23 cellular contexts compared by ENCODE assay signal in genomic region chrX:57587062-57587461, GRCh38. TPM values are rescaled to one million over a fixed set of nuclear protein-coding genes. Genes with fewer than 3 reads are reported as not detected.
DNase-seq lines count a peak whose midpoint lies in the region; ATAC-seq, FAIRE-seq and TF ChIP-seq lines count a peak whose summit lies in the region.
"Had no signal": no experiment of that assay in that cellular context is flagged by ENCODE, and none has a peak within 500 bp of the region (broad histone marks: within the 10 kb centered on the region; RNA-seq: fewer than 3 reads in every experiment).

No MANE protein-coding gene starts in this region.

- no peaks in the 10 kb centered on the region for H4K20me1 ChIP-seq in DND-41 (ENCODE audit: insufficient read depth, low read length)
- H4K20me1 ChIP-seq in astrocyte (ENCODE audit: insufficient read depth, low read length), result no peaks in the 10 kb centered on the region
- H4K20me1 ChIP-seq: BLaER1 treated with 17β-estradiol and CSF1 and Interleukin-3, amounts not matched to agents 10 nM and 100 nM had no signal

- no peak overlapping the region for H3K27ac Mint-ChIP-seq in astrocyte (ENCODE audit: unreplicated experiment)
- H3K27ac Mint-ChIP-seq in activated CD8-positive, alpha-beta T cell treated with anti-CD3 and anti-CD28 coated beads, Interleukin-2, amount 10 ng/mL, durations not matched to agents 7 days and 5 days, result no peak overlapping the region
- H3K27ac Mint-ChIP-seq: CD4-positive, alpha-beta T cell had no signal

- FAIRE-seq in astrocyte (lab: Jason Lieb, UNC), result peak; percentile 41
- FAIRE-seq: D721Med had no signal

- H2AFZ ChIP-seq in DND-41 (ENCODE audit: low read depth, low read length) (0 out of 2 replicates have a peak overlapping the region, but pooled peaks have one; percentile 45), astrocyte (ENCODE audit: low read depth, low read length) (no peak overlapping the region)
- H2AFZ ChIP-seq: GM23248 had no signal

- H3K27me3 ChIP-seq in DND-41 (ENCODE audit: insufficient read depth, low read length, poor library complexity), result no peaks in the 10 kb centered on the region
- no peaks in the 10 kb centered on the region for H3K27me3 ChIP-seq in astrocyte (ENCODE audit: insufficient read depth, low read length)
- H3K27me3 ChIP-seq: BE2C had no signal

- DNase-seq in DND-41 (peak; percentile 36), astrocyte (ENCODE audit: low read depth) (no peak), pons (ENCODE audit: low spot score) (peak; percentile 6), KBM-7 (no peak)
- peak; percentile 27 for DNase-seq in Jurkat, Clone E6-1 (ENCODE audit: low read depth, low spot score)
- DNase-seq in activated CD8-positive, alpha-beta memory T cell treated with anti-CD3 and anti-CD28 coated beads, Interleukin-2, amount 50 U/mL, for 4 hours, result no peak
- DNase-seq in activated CD8-positive, alpha-beta T cell treated with anti-CD3 and anti-CD28 coated beads, Interleukin-2, amount 10 ng/mL, durations not matched to agents 7 days and 5 days, result no peak
- DNase-seq: 8988T; ACHN; AML-193; BE2C; CD4-positive, alpha-beta T cell; CD8-positive, alpha-beta memory T cell; DMS 273 treated with DMSO at 0.1 percent for 48 hours; DMS79; GF-D8; GM23248; H7; HCEC 1CT had no signal

- no peaks in the 10 kb centered on the region for H3K27me3 Mint-ChIP-seq in astrocyte (ENCODE audit: low read depth, unreplicated experiment)
- H3K27me3 Mint-ChIP-seq in activated CD8-positive, alpha-beta T cell treated with anti-CD3 and anti-CD28 coated beads, Interleukin-2, amount 10 ng/mL, durations not matched to agents 7 days and 5 days (ENCODE audit: low read depth), result no peaks in the 10 kb centered on the region
- H3K27me3 Mint-ChIP-seq: CD4-positive, alpha-beta T cell had no signal

- peak; percentile 53 for TF ChIP-seq CTCF in DND-41 (IDR thresholded peaks at IDR 0.05; ENCODE audit: borderline replicate concordance, extremely low read depth, low read length, poor library complexity, severe bottlenecking)
- no peak for TF ChIP-seq CTCF in astrocyte (IDR thresholded peaks at IDR 0.05; ENCODE audit: insufficient read depth, low read depth, low read length)

- no peaks in the 10 kb centered on the region for H3K4me1 Mint-ChIP-seq in astrocyte (ENCODE audit: low read depth, unreplicated experiment)
- peaks cover 18% of the 10 kb centered on the region for H3K4me1 Mint-ChIP-seq in activated CD8-positive, alpha-beta T cell treated with anti-CD3 and anti-CD28 coated beads, Interleukin-2, amount 10 ng/mL, durations not matched to agents 7 days and 5 days (ENCODE audit: low read depth)

- in situ Hi-C loops in KBM-7 (cut with MboI; ENCODE audit: low pct_unique_long_range_greater_than_20kb, low sequenced_read_pairs), result loop anchor here (25.0 kb wide), 2 partner anchors 325 to 475 kb away; partner anchors contain the start of genes SPIN2B and ZXDA

- H3K36me3 ChIP-seq in DND-41 (ENCODE audit: insufficient read depth, low read length) (no peaks in the 10 kb centered on the region), astrocyte (ENCODE audit: insufficient read depth, low read length) (no peaks in the 10 kb centered on the region)
- H3K36me3 ChIP-seq: BE2C; BLaER1 treated with 17β-estradiol and CSF1 and Interleukin-3, amounts not matched to agents 10 nM and 100 nM had no signal

- H3K9me3 Mint-ChIP-seq in astrocyte (ENCODE audit: unreplicated experiment), result no peaks in the 10 kb centered on the region
- no peaks in the 10 kb centered on the region for H3K9me3 Mint-ChIP-seq in activated CD8-positive, alpha-beta T cell treated with anti-CD3 and anti-CD28 coated beads, Interleukin-2, amount 10 ng/mL, durations not matched to agents 7 days and 5 days (ENCODE audit: insufficient read depth)
- H3K9me3 Mint-ChIP-seq: CD4-positive, alpha-beta T cell; CD8-positive, alpha-beta memory T cell had no signal

- POLR2A ChIA-PET in activated CD8-positive, alpha-beta T cell treated with anti-CD3 and anti-CD28 coated beads, Interleukin-2, amount 10 ng/mL, durations not matched to agents 7 days and 5 days (lab: Charles Lee), result no interaction called here

- H3K4me1 ChIP-seq in DND-41 (ENCODE audit: insufficient read depth, low read length) (peaks cover 16% of the 10 kb centered on the region), astrocyte (ENCODE audit: insufficient read depth, low read length) (peaks cover 8% of the 10 kb centered on the region)
- H3K4me1 ChIP-seq: BE2C had no signal

- H3K9ac ChIP-seq in DND-41 (ENCODE audit: low read depth, low read length) (no peak overlapping the region), astrocyte (ENCODE audit: low read length) (no peak overlapping the region)
- H3K9ac ChIP-seq: BLaER1 treated with 17β-estradiol and CSF1 and Interleukin-3, amounts not matched to agents 10 nM and 100 nM; GM23248 had no signal

- H3K4me3 ChIP-seq in DND-41 (ENCODE audit: low read depth in 1 of 2, low read length in 2 of 2) (no peak overlapping the region), astrocyte (ENCODE audit: insufficient read depth, low read depth, low read length) (no peak overlapping the region)
- H3K4me3 ChIP-seq in Jurkat, Clone E6-1 (ENCODE audit: low read length), result no peak overlapping the region
- H3K4me3 ChIP-seq: A549; BLaER1 treated with 17β-estradiol and CSF1 and Interleukin-3, amounts not matched to agents 10 nM and 100 nM; GM23248 had no signal

- H3K36me3 Mint-ChIP-seq in astrocyte (ENCODE audit: low read depth, unreplicated experiment), result no peaks in the 10 kb centered on the region
- H3K36me3 Mint-ChIP-seq in activated CD8-positive, alpha-beta T cell treated with anti-CD3 and anti-CD28 coated beads, Interleukin-2, amount 10 ng/mL, durations not matched to agents 7 days and 5 days (ENCODE audit: low read depth), result no peaks in the 10 kb centered on the region
- H3K36me3 Mint-ChIP-seq: CD14-positive monocyte had no signal

- CTCF ChIA-PET in activated CD8-positive, alpha-beta T cell treated with anti-CD3 and anti-CD28 coated beads, Interleukin-2, amount 10 ng/mL, durations not matched to agents 7 days and 5 days (lab: Charles Lee), result no interaction called here

- H3K4me2 ChIP-seq in DND-41 (ENCODE audit: insufficient read depth, low read length) (no peak overlapping the region), astrocyte (ENCODE audit: low read length) (no peak overlapping the region)
- H3K4me2 ChIP-seq: A549; BLaER1 treated with 17β-estradiol and CSF1 and Interleukin-3, amounts not matched to agents 10 nM and 100 nM had no signal

- H3K9me3 ChIP-seq in DND-41 (ENCODE audit: insufficient read depth, low read length, severe bottlenecking), result no peaks in the 10 kb centered on the region
- H3K9me3 ChIP-seq in astrocyte (ENCODE audit: insufficient read depth, low read depth, low read length), result no peaks in the 10 kb centered on the region
- H3K9me3 ChIP-seq: A549; BE2C; BLaER1 treated with 17β-estradiol and CSF1 and Interleukin-3, amounts not matched to agents 10 nM and 100 nM had no signal

- H3K79me2 ChIP-seq in DND-41 (ENCODE audit: insufficient read depth, low read length) (0 out of 2 replicates have a peak, but pooled peaks cover 5% of the 10 kb centered on the region), astrocyte (ENCODE audit: insufficient read depth, low read length) (no peaks in the 10 kb centered on the region)

- no peak overlapping the region for H3K4me3 Mint-ChIP-seq in astrocyte (ENCODE audit: unreplicated experiment)
- no peak overlapping the region for H3K4me3 Mint-ChIP-seq in activated CD8-positive, alpha-beta T cell treated with anti-CD3 and anti-CD28 coated beads, Interleukin-2, amount 10 ng/mL, durations not matched to agents 7 days and 5 days
- H3K4me3 Mint-ChIP-seq: CD14-positive monocyte; CD4-positive, alpha-beta T cell; CD8-positive, alpha-beta memory T cell had no signal

- ATAC-seq in DND-41 (ENCODE audit: insufficient read depth, low read depth), result peak; percentile 65
- no peak for ATAC-seq in activated CD8-positive, alpha-beta T cell treated with anti-CD3 and anti-CD28 coated beads, Interleukin-2, amount 10 ng/mL, durations not matched to agents 7 days and 5 days
- ATAC-seq: A549 had no signal

- H3K27ac ChIP-seq in DND-41 (ENCODE audit: low read length) (no peak overlapping the region), astrocyte (ENCODE audit: low read depth, low read length) (no peak overlapping the region)
- H3K27ac ChIP-seq: A549; BLaER1 treated with 17β-estradiol and CSF1 and Interleukin-3, amounts not matched to agents 10 nM and 100 nM; GM23248 had no signal

RNA-seq across cellular contexts. Expression of gene ZXDB, which starts 4.7 kb away (rescaled TPM):
- 3.3 TPM for polyA plus RNA-seq in Jurkat, Clone E6-1 (2012; ENCODE audit: insufficient read depth, insufficient read length)
- 4.8 and 5.1 TPM in 2 replicates for total RNA-seq in astrocyte
- total RNA-seq in activated CD8-positive, alpha-beta T cell treated with anti-CD3 and anti-CD28 coated beads, Interleukin-2, amount 10 ng/mL, durations not matched to agents 7 days and 5 days, result 1 to 10 TPM; 4.5 TPM

Comparison
In these comparisons a context has a peak if more than half of its experiments do, and no peak if none do; other contexts are left out.
1. DNase-seq: peak in DND-41 (single experiment), Jurkat, Clone E6-1 (single experiment) and pons (single experiment); none in astrocyte (single experiment), activated CD8-positive, alpha-beta memory T cell treated with anti-CD3 and anti-CD28 coated beads, Interleukin-2, amount 50 U/mL, for 4 hours (single experiment), KBM-7 (single experiment) and activated CD8-positive, alpha-beta T cell treated with anti-CD3 and anti-CD28 coated beads, Interleukin-2, amount 10 ng/mL, durations not matched to agents 7 days and 5 days (single experiment).